12 cellular contexts compared by ENCODE assay signal in genomic region chr9:35962126-35962906, GRCh38. TPM values are rescaled to one million over a fixed set of nuclear protein-coding genes. Genes with fewer than 3 reads are reported as not detected.
DNase-seq lines count a peak whose midpoint lies in the region; ATAC-seq, FAIRE-seq and TF ChIP-seq lines count a peak whose summit lies in the region.
"Had no signal": no experiment of that assay in that cellular context is flagged by ENCODE, and none has a peak within 500 bp of the region (broad histone marks: within the 10 kb centered on the region; RNA-seq: fewer than 3 reads in every experiment).

No MANE protein-coding gene starts in this region.

- H3K9me3 ChIP-seq in MG63, result no peaks in the 10 kb centered on the region
- H3K9me3 ChIP-seq: neutrophil had no signal

- POLR2A ChIA-PET in AG04449 (lab: Yijun Ruan, JAX), result interaction anchor here (0.6 to 1.8 kb wide), 8 partner anchors 10 to 228 kb away, joined by 3 to 6 read pairs (median 4); partner anchors contain the start of genes CLTA and RECK

- H3K36me3 ChIP-seq in MG63, result no peaks in the 10 kb centered on the region
- H3K36me3 ChIP-seq: neutrophil had no signal

- H3K4me3 ChIP-seq in AG04449 (ENCODE audit: low read depth, low read length), result peak overlapping the region; percentile 45
- peak overlapping the region; percentile 40 for H3K4me3 ChIP-seq in MG63
- H3K4me3 ChIP-seq in cardiac fibroblast (replicated peaks in 1 of 2; ENCODE audit: low read depth in 2 of 2, low read length in 2 of 2), result peak overlapping the region in 1 of 2 donors; percentile 46

- peak; percentile 46 for DNase-seq in AG04449 (ENCODE audit: low read depth, low spot score)
- peak; percentile 95 for DNase-seq in MG63
- peak; percentile 72 to 80 for DNase-seq in cardiac fibroblast (ENCODE audit: low read depth in 2 of 2)
- DNase-seq in islet precursor cell, result peak; percentile 86
- no peak for DNase-seq in HTR-8/SVneo (ENCODE audit: insufficient read length, low spot score)
- no peak for DNase-seq in RPMI8226
- DNase-seq: activated effector memory CD4-positive, alpha-beta T cell treated with Interleukin-2 at 50 U/mL for 16 hours; NCI-H1105 treated with DMSO at 0.1 percent for 48 hours had no signal

- no peaks in the 10 kb centered on the region for H3K27me3 ChIP-seq in MG63

- TF ChIP-seq CTCF in AG04449 (IDR thresholded peaks at IDR 0.05; ENCODE audit: insufficient read depth, low read length, missing control alignments) (no peak), cardiac fibroblast (IDR thresholded peaks at IDR 0.05; ENCODE audit: low read depth, low read length) (no peak)

- ATAC-seq in HG02885 (IDR thresholded peaks at IDR 0.05; ENCODE audit: poor library complexity, unreplicated experiment) (no peak), GM18498 (IDR thresholded peaks at IDR 0.05; ENCODE audit: unreplicated experiment) (no peak)

- no peak for FAIRE-seq in HTR-8/SVneo (lab: Jason Lieb, UNC)

- CTCF ChIA-PET in AG04449 (lab: Yijun Ruan, JAX), result interaction anchor here (0.6 to 10.3 kb wide), 12 partner anchors 7 to 368 kb away, joined by 3 to 342 read pairs (median 4); no protein-coding TSS in a partner anchor

RNA-seq across cellular contexts. Expression of gene OR2S2, which starts 4.4 kb away (rescaled TPM):
- not detected in 2 replicates for total RNA-seq in MG63 (2014; rRNA removed; shearing (Covaris generic); ENCODE audit: low replicate concordance)
- total RNA-seq: T-helper 2 cell treated with Interferon-gamma antibody and Interleukin-4, amounts not matched to agents 100 ng/mL and 5 ng/mL, for 36 hours had no signal

RNA-seq across cellular contexts. Expression of gene SPAAR, which starts 53.0 kb away (rescaled TPM):
- total RNA-seq in MG63 (2014; rRNA removed; shearing (Covaris generic); ENCODE audit: low replicate concordance), result 12.2 and 25.0 TPM in 2 replicates
- total RNA-seq: T-helper 2 cell treated with Interferon-gamma antibody and Interleukin-4, amounts not matched to agents 100 ng/mL and 5 ng/mL, for 36 hours had no signal

RNA-seq across cellular contexts. Expression of gene HRCT1, which starts 56.3 kb away (rescaled TPM):
- 95.0 and 617 TPM in 2 replicates for total RNA-seq in MG63 (2014; rRNA removed; shearing (Covaris generic); ENCODE audit: low replicate concordance)
- total RNA-seq: T-helper 2 cell treated with Interferon-gamma antibody and Interleukin-4, amounts not matched to agents 100 ng/mL and 5 ng/mL, for 36 hours had no signal

Comparison
In these comparisons a context has a peak if more than half of its experiments do, and no peak if none do; other contexts are left out.
1. DNase-seq: peak in AG04449 (single experiment), MG63 (single experiment), cardiac fibroblast (2 of 2) and islet precursor cell (single experiment); none in HTR-8/SVneo (single experiment) and RPMI8226 (single experiment).